ENCODE assay signal across 32 cellular contexts in the genomic region with DNA sequence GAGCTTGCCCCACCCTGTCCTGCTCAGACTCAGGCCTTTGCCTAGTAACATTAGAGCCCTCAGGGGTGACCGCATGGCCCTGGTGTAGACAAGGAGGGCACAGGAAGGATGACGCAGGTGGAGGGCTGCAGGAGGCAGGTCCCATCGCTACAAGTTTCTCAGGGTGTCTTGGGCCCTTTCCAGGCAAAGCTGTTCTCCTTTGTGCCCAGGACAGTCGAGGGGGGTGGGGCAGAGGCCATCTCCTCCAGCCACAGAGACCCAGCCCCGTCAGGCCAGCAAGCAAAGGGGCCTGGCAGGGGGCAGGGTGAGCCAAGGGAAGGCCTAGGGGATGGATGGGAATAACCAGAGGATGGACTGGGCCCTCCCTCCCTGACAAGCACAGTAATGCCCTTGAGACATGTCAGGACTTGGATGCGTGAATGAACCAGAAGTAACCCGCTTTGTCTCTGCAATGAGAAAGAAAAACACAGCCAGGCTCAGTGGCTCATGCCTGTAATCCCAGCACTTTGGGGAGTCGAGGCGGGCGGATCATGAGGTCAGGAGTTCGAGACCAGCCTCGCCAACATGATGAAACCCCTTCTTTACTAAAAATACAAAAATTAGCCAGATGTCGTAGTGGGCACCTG. TPM values are rescaled to one million over a fixed set of nuclear protein-coding genes. Genes with fewer than 3 reads are reported as not detected.
"Had no signal": no experiment of that assay in that cellular context is flagged by ENCODE, and none has a peak within 500 bp of the region (broad histone marks: within the 10 kb centered on the region; RNA-seq: fewer than 3 reads in every experiment).

No MANE protein-coding gene starts in this region.

- H3K36me3 ChIP-seq: heart right ventricle, neural progenitor cell, right atrium auricular region, thyroid gland, upper lobe of right lung had no signal

- DNase-seq: activated CD4-positive, alpha-beta T cell treated with anti-CD3 and anti-CD28 coated beads, Interleukin-2, amount 10 ng/mL, durations not matched to agents 7 days and 5 days; activated CD4-positive, CD25-positive, alpha-beta regulatory T cell treated with anti-CD3 and anti-CD28 coated beads, Interleukin-2, amount 50 U/mL, for 72 hours; activated CD8-positive, alpha-beta memory T cell treated with anti-CD3 and anti-CD28 coated beads, Interleukin-2, amount 10 ng/mL, durations not matched to agents 7 days and 5 days; activated CD8-positive, alpha-beta T cell treated with anti-CD3 and anti-CD28 coated beads for 36 hours; activated effector memory CD4-positive, alpha-beta T cell treated with anti-CD3 and anti-CD28 coated beads, Interleukin-2, amount 50 U/mL, for 16 hours; activated naive CD4-positive, alpha-beta T cell treated with anti-CD3 and anti-CD28 coated beads, Interleukin-2, amount 10 ng/mL, durations not matched to agents 7 days and 5 days; activated naive CD8-positive, alpha-beta T cell treated with anti-CD3 and anti-CD28 coated beads, Interleukin-2, amount 50 U/mL, for 24 hours; activated T-cell treated with anti-CD3 and anti-CD28 coated beads for 4 hours; body of pancreas; central memory CD4-positive, alpha-beta T cell; effector memory CD8-positive, alpha-beta T cell; heart right ventricle; islet precursor cell; left colon; mesendoderm; mucosa of descending colon; naive B cell; psoas muscle; stimulated activated CD4-positive, alpha-beta T cell treated with anti-CD3 and anti-CD28 coated beads, Interleukin-4, amount 100 ng/mL, for 24 hours; stimulated activated naive CD8-positive, alpha-beta T cell treated with anti-CD3 and anti-CD28 coated beads, Interleukin-15, Interleukin-2, amounts not matched to agents 100 U/mL and 50 U/mL, for 24 hours; thyroid gland; upper lobe of right lung had no signal

- ATAC-seq: activated CD8-positive, alpha-beta memory T cell treated with anti-CD3 and anti-CD28 coated beads, Interleukin-2, amount 10 ng/mL, durations not matched to agents 7 days and 5 days; activated CD8-positive, alpha-beta T cell treated with anti-CD3 and anti-CD28 coated beads for 36 hours; activated naive CD8-positive, alpha-beta T cell treated with anti-CD3 and anti-CD28 coated beads, Interleukin-2, amount 50 U/mL, for 24 hours; body of pancreas; effector memory CD8-positive, alpha-beta T cell; heart right ventricle; left colon; stimulated activated naive CD8-positive, alpha-beta T cell treated with anti-CD3 and anti-CD28 coated beads, Interleukin-15, Interleukin-2, amounts not matched to agents 100 U/mL and 50 U/mL, for 24 hours; upper lobe of right lung had no signal

- H3K27ac ChIP-seq: body of pancreas, heart right ventricle, neural progenitor cell, psoas muscle, right atrium auricular region, thyroid gland, upper lobe of right lung, VCaP had no signal

- H3K4me3 ChIP-seq: body of pancreas, heart right ventricle, mucosa of descending colon, neural progenitor cell, psoas muscle, right atrium auricular region, thyroid gland, upper lobe of right lung had no signal

- H3K4me1 ChIP-seq: body of pancreas, heart right ventricle, neural progenitor cell, psoas muscle, right atrium auricular region, thyroid gland, upper lobe of right lung had no signal

- H3K27me3 ChIP-seq: body of pancreas, neural progenitor cell, right atrium auricular region, thyroid gland, upper lobe of right lung had no signal

- H3K9me3 ChIP-seq: body of pancreas, heart right ventricle, mucosa of descending colon, psoas muscle, right atrium auricular region, thyroid gland, upper lobe of right lung had no signal

RNA-seq across cellular contexts. Expression of a gene that starts 6.3 kb away (rescaled TPM):
- total RNA-seq: activated CD4-positive, alpha-beta T cell treated with anti-CD3 and anti-CD28 coated beads, Interleukin-2, amount 10 ng/mL, durations not matched to agents 7 days and 5 days; activated CD8-positive, alpha-beta memory T cell treated with anti-CD3 and anti-CD28 coated beads, Interleukin-2, amount 10 ng/mL, durations not matched to agents 7 days and 5 days; activated CD8-positive, alpha-beta T cell treated with anti-CD3 and anti-CD28 coated beads for 36 hours; dermis microvascular lymphatic vessel endothelial cell; endothelial cell of umbilical vein; fibroblast of villous mesenchyme; left colon; lower leg skin; osteocyte; right atrium auricular region; T-helper 2 cell treated with Interferon-gamma antibody and Interleukin-4, amounts not matched to agents 100 ng/mL and 5 ng/mL, for 36 hours; upper lobe of right lung had no signal
- polyA plus RNA-seq: endothelial cell of umbilical vein had no signal

RNA-seq across cellular contexts. Expression of a gene that starts 15.9 kb away (rescaled TPM):
- total RNA-seq: activated CD4-positive, alpha-beta T cell treated with anti-CD3 and anti-CD28 coated beads, Interleukin-2, amount 10 ng/mL, durations not matched to agents 7 days and 5 days; activated CD8-positive, alpha-beta memory T cell treated with anti-CD3 and anti-CD28 coated beads, Interleukin-2, amount 10 ng/mL, durations not matched to agents 7 days and 5 days; activated CD8-positive, alpha-beta T cell treated with anti-CD3 and anti-CD28 coated beads for 36 hours; body of pancreas; dermis microvascular lymphatic vessel endothelial cell; endothelial cell of umbilical vein; fibroblast of villous mesenchyme; heart right ventricle; left colon; lower leg skin; mucosa of descending colon; osteocyte; psoas muscle; right atrium auricular region; subcutaneous adipose tissue; T-helper 2 cell treated with Interferon-gamma antibody and Interleukin-4, amounts not matched to agents 100 ng/mL and 5 ng/mL, for 36 hours; upper lobe of right lung had no signal
- polyA plus RNA-seq: endothelial cell of umbilical vein, heart right ventricle, psoas muscle had no signal

RNA-seq across cellular contexts. Expression of a gene that starts 31.5 kb away (rescaled TPM):
- total RNA-seq: endothelial cell of umbilical vein, fibroblast of villous mesenchyme had no signal
